Comparison of ENCODE assay signal across 8 cellular contexts in genomic region chr2:8837795-8838140, GRCh38. TPM values are rescaled to one million over a fixed set of nuclear protein-coding genes. Genes with fewer than 3 reads are reported as not detected.
A peak's percentile ranks its signal among the peaks of the same experiment; 100 is the strongest.
DNase-seq lines count a peak whose midpoint lies in the region; ATAC-seq and TF ChIP-seq lines count a peak whose summit lies in the region.

No MANE protein-coding gene starts in this region.

- peaks cover 6% of the 10 kb centered on the region for H3K36me3 Mint-ChIP-seq in effector memory CD8-positive, alpha-beta T cell (ENCODE audit: insufficient read depth)
- H3K36me3 Mint-ChIP-seq in osteocyte (ENCODE audit: unreplicated experiment) = no peaks in the 10 kb centered on the region

- H3K27me3 ChIP-seq in DND-41 (ENCODE audit: insufficient read depth, low read length, poor library complexity) (no peaks in the 10 kb centered on the region), IMR-90 (ENCODE audit: control insufficient read depth, insufficient read depth, low read length) (no peaks in the 10 kb centered on the region)

- H3K14ac ChIP-seq in IMR-90 (replicated peaks; ENCODE audit: low read depth, low read length) = no peak overlapping the region

- BruUV-seq in IMR-90 (replicated peaks; lab: Mats Ljungman, UMichigan) = no TSS peak

- H3K4ac ChIP-seq in IMR-90 (ENCODE audit: low read depth, low read length) = no peak overlapping the region

- peak overlapping the region; percentile 84; the same call in 1 of the 2 replicates for H3K9ac ChIP-seq in DND-41 (ENCODE audit: low read depth, low read length)
- no peak overlapping the region for H3K9ac ChIP-seq in IMR-90 (ENCODE audit: low read depth, low read length)

- no peak overlapping the region for H2BK20ac ChIP-seq in IMR-90 (ENCODE audit: low read depth, low read length)

- dilution Hi-C loops in IMR-90 (cut with HindIII; ENCODE audit: low sequenced_read_pairs, unreplicated experiment) = no loop called here

- no peak overlapping the region for H4K91ac ChIP-seq in IMR-90 (ENCODE audit: insufficient read depth, low read depth, low read length)

- 0 out of 2 replicates have a peak overlapping the region, but pooled peaks have one; percentile 38 for H2AK5ac ChIP-seq in IMR-90 (ENCODE audit: low read depth, low read length)

- peak overlapping the region in 1 of 2 experiments; percentile 91; a peak in 3 of 4 replicates for H3K4me3 ChIP-seq in DND-41 (ENCODE audit: low read depth in 1 of 2, low read length in 2 of 2)
- peak overlapping the region; percentile 18; the same call in 1 of the 2 replicates for H3K4me3 ChIP-seq in IMR-90 (ENCODE audit: insufficient read depth, low read depth, low read length)

- CTCF ChIA-PET in IMR-90 (lab: Yijun Ruan, JAX) = no interaction called here

- H2AFZ ChIP-seq in DND-41 (ENCODE audit: low read depth, low read length) (peak overlapping the region; percentile 76), IMR-90 (replicated peaks; ENCODE audit: low read length, poor library complexity) (peak overlapping the region; percentile 77)

- TF ChIP-seq POLR2A in IMR-90 (IDR thresholded peaks at IDR 0.05; ENCODE audit: low read depth, low read length) = no peak

- H3K36me3 ChIP-seq in DND-41 (ENCODE audit: insufficient read depth, low read length) = no peaks in the 10 kb centered on the region
- no peaks in the 10 kb centered on the region for H3K36me3 ChIP-seq in IMR-90 (ENCODE audit: control insufficient read depth, insufficient read depth, low read length)

- 0 out of 2 replicates have a peak overlapping the region, but pooled peaks have one; percentile 25 for H4K5ac ChIP-seq in IMR-90 (ENCODE audit: low read depth, low read length)

- peak overlapping the region; percentile 96 to 100 for H3K27ac Mint-ChIP-seq in effector memory CD8-positive, alpha-beta T cell
- H3K27ac Mint-ChIP-seq in osteocyte (ENCODE audit: unreplicated experiment) = no peak overlapping the region

- no peak overlapping the region for H2BK5ac ChIP-seq in IMR-90 (ENCODE audit: low read depth, low read length, poor library complexity, severe bottlenecking)

- DNase-seq in DND-41 (no peak), IMR-90 (no peak), osteocyte (ENCODE audit: extremely low spot score, unreplicated experiment) (no peak), NCI-H187 (lab: John Stamatoyannopoulos, UW) (no peak), NCI-H69 (lab: John Stamatoyannopoulos, UW) (no peak), EL (no peak)
- DNase-seq in effector memory CD8-positive, alpha-beta T cell = no peak

- 0 out of 3 replicates have a peak overlapping the region, but pooled peaks have one; percentile 54 for H2BK15ac ChIP-seq in IMR-90 (ENCODE audit: low read depth, low read length)

- H3K79me1 ChIP-seq in IMR-90 (ENCODE audit: low read depth in 1 of 2, low read length in 2 of 2) = peaks cover 11 to 42% of the 10 kb centered on the region in 2 experiments

- H4K8ac ChIP-seq in IMR-90 (ENCODE audit: low read depth in 2 of 2, low read length in 2 of 2) = no peak overlapping the region

- peaks cover 33 to 41% of the 10 kb centered on the region in 2 donors for H3K4me1 Mint-ChIP-seq in effector memory CD8-positive, alpha-beta T cell (ENCODE audit: low read depth in 2 of 2)
- H3K4me1 Mint-ChIP-seq in osteocyte (ENCODE audit: unreplicated experiment) = peaks cover 26% of the 10 kb centered on the region

- H3K4me1 ChIP-seq in DND-41 (ENCODE audit: insufficient read depth, low read length) (peaks cover 33% of the 10 kb centered on the region), IMR-90 (ENCODE audit: control insufficient read depth, insufficient read depth, low read length) (peaks cover 2% of the 10 kb centered on the region)

- TF ChIP-seq RAD21 in IMR-90 (IDR thresholded peaks at IDR 0.05; ENCODE audit: low read length) = no peak

- H3K23ac ChIP-seq in IMR-90 (ENCODE audit: low read depth, low read length) = no peak overlapping the region

- H2AK9ac ChIP-seq in IMR-90 (replicated peaks; ENCODE audit: low read depth, low read length, poor library complexity) = peak overlapping the region; percentile 62

- POLR2A ChIA-PET in IMR-90 (lab: Charles Lee; ENCODE audit: unreplicated experiment) = interaction anchor here (0.6 kb wide), 1 partner anchor 9 kb away, joined by 5 read pairs; no protein-coding TSS in a partner anchor

- peaks cover 8% of the 10 kb centered on the region for H3K9me1 ChIP-seq in IMR-90 (ENCODE audit: insufficient read depth, low read length)

- ATAC-seq in DND-41 (ENCODE audit: insufficient read depth, low read depth) = peak; percentile 8; the same call in 1 of the 3 replicates
- no peak; the same call in 1 of the 2 replicates for ATAC-seq in IMR-90 (ENCODE audit: low read depth)
- peak; percentile 1 for ATAC-seq in effector memory CD8-positive, alpha-beta T cell (replicated peaks)
- ATAC-seq in HG03565 (IDR thresholded peaks at IDR 0.05; ENCODE audit: unreplicated experiment) = no peak

- intact Hi-C loops in IMR-90 (cut with micrococcal nuclease) = no loop called here

- H2BK120ac ChIP-seq in IMR-90 (ENCODE audit: low read depth, low read length) = no peak overlapping the region

- H3K27me3 Mint-ChIP-seq in effector memory CD8-positive, alpha-beta T cell = peaks cover 10 to 16% of the 10 kb centered on the region in 2 donors
- H3K27me3 Mint-ChIP-seq in osteocyte (ENCODE audit: unreplicated experiment) = no peaks in the 10 kb centered on the region

- peaks cover 46% of the 10 kb centered on the region for H3K79me2 ChIP-seq in DND-41 (ENCODE audit: insufficient read depth, low read length)

- no peak overlapping the region for H3K56ac ChIP-seq in IMR-90 (ENCODE audit: extremely low read depth, insufficient read depth, low read length)

- no peak overlapping the region for H3K18ac ChIP-seq in IMR-90 (ENCODE audit: low read depth, low read length)

- 80% methylated on average over 1 of the region's 11 CpGs; no CpG with 5 or more reads in 1 of the 2 experiments for WGBS in IMR-90 (ENCODE audit: extremely low coverage in 2 of 2, insufficient read length in 1 of 2), 2 experiments

- H4K20me1 ChIP-seq in DND-41 (ENCODE audit: insufficient read depth, low read length) = peaks cover 15% of the 10 kb centered on the region; the same call in 1 of the 2 replicates
- peaks cover 25% of the 10 kb centered on the region for H4K20me1 ChIP-seq in IMR-90 (ENCODE audit: insufficient read depth, low read length)

- in situ Hi-C loops in IMR-90 (cut with MboI; ENCODE audit: low sequenced_read_pairs) = no loop called here

- H3K27ac ChIP-seq in DND-41 (ENCODE audit: low read length) (no peak overlapping the region), IMR-90 (ENCODE audit: insufficient read depth, low read length) (no peak overlapping the region)

- H3K9me3 ChIP-seq in DND-41 (ENCODE audit: insufficient read depth, low read length, severe bottlenecking) (no peaks in the 10 kb centered on the region), IMR-90 (ENCODE audit: control insufficient read depth, insufficient read depth, low read length) (no peaks in the 10 kb centered on the region)

- peak overlapping the region; percentile 97 for H3K4me2 ChIP-seq in DND-41 (ENCODE audit: insufficient read depth, low read length)
- peak overlapping the region; percentile 34 for H3K4me2 ChIP-seq in IMR-90 (ENCODE audit: low read depth, low read length)

- TF ChIP-seq CTCF in DND-41 (IDR thresholded peaks at IDR 0.05; ENCODE audit: borderline replicate concordance, extremely low read depth, low read length, poor library complexity, severe bottlenecking) (no peak), IMR-90 (conservative IDR thresholded peaks at IDR 0.05; ENCODE audit: low read depth, low read length) (no peak), osteocyte (IDR thresholded peaks at IDR 0.05) (no peak)

- peak overlapping the region; percentile 90 to 100 for H3K4me3 Mint-ChIP-seq in effector memory CD8-positive, alpha-beta T cell
- H3K4me3 Mint-ChIP-seq in osteocyte (ENCODE audit: unreplicated experiment) = peak overlapping the region; percentile 100

- H3K9me3 Mint-ChIP-seq in effector memory CD8-positive, alpha-beta T cell = no peaks in the 10 kb centered on the region
- no peaks in the 10 kb centered on the region for H3K9me3 Mint-ChIP-seq in osteocyte (ENCODE audit: unreplicated experiment)

TF ChIP-seq in IMR-90, 13 proteins besides CTCF, POLR2A, EP300 and RAD21:
- TF ChIP-seq RFX5 (IDR thresholded peaks at IDR 0.05; ENCODE audit: low read depth, low read length) = no peak
- no peak for TF ChIP-seq NFE2L2 (IDR thresholded peaks at IDR 0.05; ENCODE audit: low read depth, low read length)
- no peak for TF ChIP-seq FOS (IDR thresholded peaks at IDR 0.05; ENCODE audit: low read depth, low read length)
- TF ChIP-seq BHLHE40 (IDR thresholded peaks at IDR 0.05; ENCODE audit: low read depth, low read length) = no peak
- TF ChIP-seq CHD1 (IDR thresholded peaks at IDR 0.05; ENCODE audit: low read depth, low read length) = no peak
- no peak for TF ChIP-seq MAZ (IDR thresholded peaks at IDR 0.05; ENCODE audit: borderline replicate concordance, low read depth, low read length)
- TF ChIP-seq CEBPB (IDR thresholded peaks at IDR 0.05; ENCODE audit: low read depth, low read length) = no peak
- no peak for TF ChIP-seq SMC3 (IDR thresholded peaks at IDR 0.05; ENCODE audit: low read depth, low read length)
- TF ChIP-seq ELK1 (IDR thresholded peaks at IDR 0.05; ENCODE audit: borderline replicate concordance, low read depth, low read length) = no peak
- no peak for TF ChIP-seq RCOR1 (IDR thresholded peaks at IDR 0.05; ENCODE audit: insufficient replicate concordance, low read length)
- no peak for TF ChIP-seq USF2 (IDR thresholded peaks at IDR 0.05; ENCODE audit: low read depth, low read length)

RNA-seq across cellular contexts. Expression of gene KIDINS220, which starts 0.4 kb away (rescaled TPM):
- total RNA-seq in IMR-90 (2012; rRNA removed) = 63.4 and 80.3 TPM in 2 replicates
- polyA plus RNA-seq in IMR-90 (2012; rRNA removed) = 21.8 and 23.1 TPM in 2 replicates
- 6.2 and 15.3 TPM in 2 replicates for polyA plus RNA-seq in IMR-90 (2012; cell fraction: cytosol; rRNA removed)
- 12.6 and 60.0 TPM in 2 replicates for polyA plus RNA-seq in IMR-90 (2012; cell fraction: nucleus; rRNA removed; ENCODE audit: low replicate concordance)
- total RNA-seq in osteocyte = 99.2 and 101 TPM in 2 replicates

Comparison
In these comparisons a context has a peak if more than half of its experiments do, and no peak if none do; other contexts are left out.
1. ATAC-seq: peak in DND-41 (single experiment) and effector memory CD8-positive, alpha-beta T cell (single experiment); none in IMR-90 (single experiment) and HG03565 (single experiment).